In the genomic region with DNA sequence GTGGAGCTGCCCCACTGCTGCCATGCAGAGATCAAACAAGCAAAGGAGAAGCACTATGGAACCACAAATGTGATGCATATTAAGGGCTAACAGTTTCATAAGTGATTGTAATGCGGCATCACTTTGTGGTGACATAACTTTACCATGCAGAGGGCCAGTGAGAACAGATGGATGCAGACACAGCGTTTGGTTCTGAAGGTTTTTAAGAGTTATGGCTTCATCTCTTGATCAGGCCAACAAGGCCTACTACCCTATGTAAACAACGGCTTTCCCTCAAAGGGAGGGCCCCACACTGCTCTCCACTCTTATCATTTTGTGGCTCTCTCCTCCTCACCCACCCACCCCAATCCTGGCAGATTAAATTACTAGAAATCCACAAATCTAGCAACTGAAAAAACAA, we compare ENCODE assay signal across 26 cellular contexts. TPM values are rescaled to one million over a fixed set of nuclear protein-coding genes. Genes with fewer than 3 reads are reported as not detected.
DNase-seq lines count a peak whose midpoint lies in the region; ATAC-seq and TF ChIP-seq lines count a peak whose summit lies in the region.
"Had no signal": no experiment of that assay in that cellular context is flagged by ENCODE, and none has a peak within 500 bp of the region (broad histone marks: within the 10 kb centered on the region; RNA-seq: fewer than 3 reads in every experiment).

No MANE protein-coding gene starts in this region.

- H3K27ac Mint-ChIP-seq in mesothelial cell of epicardium = peak overlapping the region; percentile 77
- H3K27ac Mint-ChIP-seq: CD14-positive monocyte; CD4-positive, CD25-positive, alpha-beta regulatory T cell had no signal

- H3K9me3 Mint-ChIP-seq in mesothelial cell of epicardium = peaks cover 20% of the 10 kb centered on the region

- DNase-seq in SJCRH30 (peak; percentile 85 to 91), mesothelial cell of epicardium (ENCODE audit: low spot score in 2 of 2, unreplicated experiment in 2 of 2) (no peak), esophagus squamous epithelium (lab: John Stamatoyannopoulos, UW) (no peak)
- no peak for DNase-seq in activated CD4-positive, alpha-beta T cell treated with anti-CD3 and anti-CD28 coated beads for 48 hours
- DNase-seq: 8988T; ACHN; BE2C; C1 segment of cervical spinal cord; CD4-positive, alpha-beta memory T cell; CD4-positive, CD25-positive, alpha-beta regulatory T cell; CD8-positive, alpha-beta memory T cell; COR-L47; DMS 273 treated with DMSO at 0.1 percent for 48 hours; DMS153; DMS53; DMS79; DND-41; EL; GDM1 had no signal

- WGBS in esophagus squamous epithelium, 2 donors = 77 to 92% methylated on average over 3 of the region's 3 CpGs

- H3K36me3 Mint-ChIP-seq in mesothelial cell of epicardium = peaks cover 66% of the 10 kb centered on the region

- peaks cover 32% of the 10 kb centered on the region for H3K4me1 ChIP-seq in SJCRH30
- H3K4me1 ChIP-seq in esophagus squamous epithelium = no peaks in the 10 kb centered on the region
- H3K4me1 ChIP-seq: BE2C, BLaER1 had no signal

- H3K4me3 ChIP-seq in SJCRH30 (no peak overlapping the region), esophagus squamous epithelium (no peak overlapping the region)
- H3K4me3 ChIP-seq: BLaER1, GM12878 had no signal

- no peak for TF ChIP-seq POLR2A in esophagus squamous epithelium (IDR thresholded peaks at IDR 0.05)

- H3K9me3 ChIP-seq in SJCRH30 (replicated peaks) (peaks cover 34% of the 10 kb centered on the region), esophagus squamous epithelium (peaks cover 0 to 31% (median 12%) of the 10 kb centered on the region in 3 donors)

- H3K27ac ChIP-seq in SJCRH30 = peak overlapping the region; percentile 53
- H3K27ac ChIP-seq in esophagus squamous epithelium = no peak overlapping the region
- H3K27ac ChIP-seq: BLaER1 had no signal

- H3K27me3 Mint-ChIP-seq in mesothelial cell of epicardium (ENCODE audit: low read depth) = no peaks in the 10 kb centered on the region
- H3K27me3 Mint-ChIP-seq: CD4-positive, alpha-beta memory T cell; CD4-positive, CD25-positive, alpha-beta regulatory T cell; CD8-positive, alpha-beta memory T cell had no signal

- intact Hi-C loops in esophagus squamous epithelium (cut with DNase I) = no loop called here

- TF ChIP-seq CTCF in mesothelial cell of epicardium (IDR thresholded peaks at IDR 0.05; ENCODE audit: unreplicated experiment) (no peak), esophagus squamous epithelium (IDR thresholded peaks at IDR 0.05) (no peak)

- H3K4me1 Mint-ChIP-seq in mesothelial cell of epicardium = peaks cover 14% of the 10 kb centered on the region
- H3K4me1 Mint-ChIP-seq: CD14-positive monocyte; CD4-positive, alpha-beta memory T cell; CD4-positive, CD25-positive, alpha-beta regulatory T cell; CD8-positive, alpha-beta memory T cell had no signal

- H3K27me3 ChIP-seq in SJCRH30 (no peaks in the 10 kb centered on the region), esophagus squamous epithelium (no peaks in the 10 kb centered on the region)
- H3K27me3 ChIP-seq: BE2C, BLaER1 had no signal

- H3K4me3 Mint-ChIP-seq in mesothelial cell of epicardium = no peak overlapping the region
- H3K4me3 Mint-ChIP-seq: CD14-positive monocyte; CD4-positive, alpha-beta memory T cell; CD4-positive, CD25-positive, alpha-beta regulatory T cell; CD8-positive, alpha-beta memory T cell had no signal

- H3K36me3 ChIP-seq in SJCRH30 = peaks cover 55% of the 10 kb centered on the region
- H3K36me3 ChIP-seq in esophagus squamous epithelium = peaks cover 0 to 86% (median 14%) of the 10 kb centered on the region in 3 donors

- no peak for ATAC-seq in HG02981 (IDR thresholded peaks at IDR 0.05; ENCODE audit: unreplicated experiment)
- ATAC-seq: GM12878 had no signal

RNA-seq across cellular contexts. Expression of gene NR2E3, which starts 13.4 kb away (rescaled TPM):
- 4.5 and 8.8 TPM in 2 replicates for total RNA-seq in SJCRH30 (2014; rRNA removed; shearing (Covaris generic))
- 1.1 to 2.0 TPM (median 1.2 TPM) in 3 replicates for total RNA-seq in mesothelial cell of epicardium
- total RNA-seq in esophagus squamous epithelium = under 1 TPM; 0.13 to 0.38 (median 0.27) TPM
- total RNA-seq: A673; CD4-positive, alpha-beta memory T cell; CD4-positive, CD25-positive, alpha-beta regulatory T cell; CD8-positive, alpha-beta memory T cell; Daoy; G401; GM12878 had no signal

Comparison
In these comparisons a context has a peak if more than half of its experiments do, and no peak if none do; other contexts are left out.
1. DNase-seq: peak in SJCRH30 (2 of 2); none in mesothelial cell of epicardium (0 of 2), activated CD4-positive, alpha-beta T cell treated with anti-CD3 and anti-CD28 coated beads for 48 hours (single experiment) and esophagus squamous epithelium (single experiment).